Comparison of ENCODE assay signal across 16 cellular contexts in the genomic region with DNA sequence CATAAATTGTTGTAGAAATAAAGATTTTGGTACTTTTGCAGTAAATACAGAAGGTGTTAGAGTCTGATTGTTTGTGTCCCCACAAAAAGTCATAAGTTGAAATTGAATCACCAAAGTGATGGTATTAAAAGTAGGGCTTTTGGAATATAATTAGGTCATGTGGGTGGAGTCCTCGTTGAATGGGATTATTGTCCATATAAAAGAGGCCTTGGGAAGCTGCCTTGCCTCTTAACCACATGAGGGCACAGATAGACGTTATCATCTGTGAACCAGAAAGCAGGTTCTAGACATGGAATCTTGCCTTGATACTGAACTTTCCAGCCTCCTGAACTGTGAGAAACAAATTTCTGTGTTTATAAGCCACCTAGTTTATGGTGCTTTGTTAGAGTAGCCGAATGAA.
"Had no signal": no experiment of that assay in that cellular context is flagged by ENCODE, and none has a peak within 500 bp of the region (broad histone marks: within the 10 kb centered on the region; RNA-seq: fewer than 3 reads in every experiment).

No MANE protein-coding gene starts in this region.

- DNase-seq: dorsolateral prefrontal cortex; effector CD8-positive, alpha-beta T cell; heart right ventricle; hypothalamus; kidney glomerular epithelial cell; mammary epithelial cell; occipital lobe; spleen; stimulated activated CD4-positive, alpha-beta T cell treated with anti-CD3 and anti-CD28 coated beads, Interleukin-15, amount 100 ng/mL, for 24 hours; stimulated activated CD4-positive, alpha-beta T cell treated with anti-CD3 and anti-CD28 coated beads, Interleukin-1b, Interleukin-23, amount 100 ng/mL, for 48 hours; stimulated activated CD4-positive, alpha-beta T cell treated with anti-CD3 and anti-CD28 coated beads, Interleukin-4, amount 100 ng/mL, for 24 hours; transverse colon had no signal

- H3K27ac ChIP-seq: coronary artery, dorsolateral prefrontal cortex, heart right ventricle, neural progenitor cell, parathyroid adenoma, spleen, thoracic aorta, transverse colon had no signal

- H3K36me3 ChIP-seq: heart right ventricle, neural progenitor cell, spleen, thoracic aorta, transverse colon had no signal

- H3K27me3 ChIP-seq: dorsolateral prefrontal cortex, heart right ventricle, neural progenitor cell, spleen, transverse colon had no signal

- H3K4me1 ChIP-seq: heart right ventricle, neural progenitor cell, parathyroid adenoma, spleen, transverse colon had no signal

- H3K4me3 ChIP-seq: coronary artery, dorsolateral prefrontal cortex, heart right ventricle, neural progenitor cell, spleen, thoracic aorta, transverse colon had no signal

- H3K9me3 ChIP-seq: heart right ventricle, spleen, thoracic aorta, transverse colon had no signal
